Comparison of ENCODE assay signal across 1 cellular context in genomic region chr20:16747291-16747811, GRCh38.
TF ChIP-seq lines count a peak whose summit lies in the region.

No MANE protein-coding gene starts in this region.

TF ChIP-seq in K562, 482 proteins besides CTCF, POLR2A, EP300 and RAD21:
- TF ChIP-seq ZNF12 (CRISPR knock-in tag; IDR thresholded peaks at IDR 0.05) (no peak), PHB (CRISPR knock-in tag; IDR thresholded peaks at IDR 0.05) (no peak), TAF9B (IDR thresholded peaks at IDR 0.05; ENCODE audit: partially characterized antibody) (no peak), ILF3 (IDR thresholded peaks at IDR 0.05; ENCODE audit: borderline replicate concordance) (no peak), MBD2 (IDR thresholded peaks at IDR 0.05; ENCODE audit: borderline replicate concordance, low read depth) (no peak), ZBTB8A (IDR thresholded peaks at IDR 0.05; ENCODE audit: partially characterized antibody) (no peak), MBD1 (CRISPR knock-in tag; IDR thresholded peaks at IDR 0.05) (no peak), ZBTB12 (CRISPR knock-in tag; IDR thresholded peaks at IDR 0.05) (no peak), RBM15 (IDR thresholded peaks at IDR 0.05; ENCODE audit: insufficient read depth, low read length) (no peak), UBTF (IDR thresholded peaks at IDR 0.05; ENCODE audit: borderline replicate concordance in 1 of 2, low read depth in 2 of 2, low read length in 2 of 2) (no peak), ATF6 (CRISPR knock-in tag; IDR thresholded peaks at IDR 0.05) (no peak), ZNF134 (CRISPR knock-in tag; conservative IDR thresholded peaks at IDR 0.05) (no peak), NFATC3 (IDR thresholded peaks at IDR 0.05) (no peak), ESRRA (IDR thresholded peaks at IDR 0.05; ENCODE audit: borderline replicate concordance, low read depth) (no peak), FOXO4 (CRISPR knock-in tag; IDR thresholded peaks at IDR 0.05) (no peak), ZNF830 (CRISPR knock-in tag; IDR thresholded peaks at IDR 0.05) (no peak), NFE2L1 (tag; IDR thresholded peaks at IDR 0.05; ENCODE audit: borderline replicate concordance, low read depth) (no peak), JUND (IDR thresholded peaks at IDR 0.05; ENCODE audit: borderline replicate concordance, low read depth, low read length) (no peak), JUND (tag; IDR thresholded peaks at IDR 0.05; ENCODE audit: borderline replicate concordance, low read depth, low read length) (no peak)
